In genomic region chr6:95518630-95519227, GRCh38 we compare ENCODE assay signal across 2 cellular contexts.
TF ChIP-seq lines count a peak whose summit lies in the region.

No MANE protein-coding gene starts in this region.

TF ChIP-seq in GM23338, 12 proteins besides CTCF, POLR2A, EP300 and RAD21:
- TF ChIP-seq REST (IDR thresholded peaks at IDR 0.05; ENCODE audit: unreplicated experiment), result no peak
- TF ChIP-seq NANOG (IDR thresholded peaks at IDR 0.05; ENCODE audit: borderline replicate concordance), result no peak
- TF ChIP-seq EZH2phosphoT487 (IDR thresholded peaks at IDR 0.05; ENCODE audit: unreplicated experiment), result no peak
- no peak for TF ChIP-seq ZNF331 (CRISPR knock-in tag; IDR thresholded peaks at IDR 0.05; ENCODE audit: low read depth)
- no peak for TF ChIP-seq EZH2 (IDR thresholded peaks at IDR 0.05; ENCODE audit: low read depth, unreplicated experiment)
- TF ChIP-seq ETS1 (IDR thresholded peaks at IDR 0.05), result no peak
- no peak for TF ChIP-seq ZNF462 (CRISPR knock-in tag; IDR thresholded peaks at IDR 0.05)
- TF ChIP-seq STAT1 (IDR thresholded peaks at IDR 0.05; ENCODE audit: unreplicated experiment), result no peak
- no peak for TF ChIP-seq POLR2AphosphoS5 (IDR thresholded peaks at IDR 0.05; ENCODE audit: low read depth)
- TF ChIP-seq ZNF114 (CRISPR knock-in tag; IDR thresholded peaks at IDR 0.05), result no peak
- no peak for TF ChIP-seq CREB1 (CRISPR knock-in tag; IDR thresholded peaks at IDR 0.05; ENCODE audit: low read depth)
- TF ChIP-seq JUNB (IDR thresholded peaks at IDR 0.05; ENCODE audit: unreplicated experiment), result no peak

TF ChIP-seq in GM12878, 131 proteins besides CTCF, POLR2A, EP300 and RAD21:
- TF ChIP-seq TCF3 (IDR thresholded peaks at IDR 0.05; ENCODE audit: borderline replicate concordance, insufficient read depth, low read depth, low read length) (no peak), TARDBP (IDR thresholded peaks at IDR 0.05; ENCODE audit: borderline replicate concordance) (no peak), HSF1 (IDR thresholded peaks at IDR 0.05; ENCODE audit: low read depth, low read length) (no peak), ESRRA (IDR thresholded peaks at IDR 0.05; ENCODE audit: low read length) (no peak), ZSCAN29 (IDR thresholded peaks at IDR 0.05) (no peak), MAX (IDR thresholded peaks at IDR 0.05; ENCODE audit: low read depth, low read length) (no peak), BMI1 (IDR thresholded peaks at IDR 0.05; ENCODE audit: borderline replicate concordance) (no peak), MYC (IDR thresholded peaks at IDR 0.05; ENCODE audit: insufficient read depth, insufficient read length, insufficient replicate concordance, low read length, severe bottlenecking) (no peak), NBN (IDR thresholded peaks at IDR 0.05) (no peak), BCLAF1 (IDR thresholded peaks at IDR 0.05) (no peak), REST (IDR thresholded peaks at IDR 0.05; ENCODE audit: low read depth, low read length) (no peak)
